8 cellular contexts compared by ENCODE assay signal in the genomic region with DNA sequence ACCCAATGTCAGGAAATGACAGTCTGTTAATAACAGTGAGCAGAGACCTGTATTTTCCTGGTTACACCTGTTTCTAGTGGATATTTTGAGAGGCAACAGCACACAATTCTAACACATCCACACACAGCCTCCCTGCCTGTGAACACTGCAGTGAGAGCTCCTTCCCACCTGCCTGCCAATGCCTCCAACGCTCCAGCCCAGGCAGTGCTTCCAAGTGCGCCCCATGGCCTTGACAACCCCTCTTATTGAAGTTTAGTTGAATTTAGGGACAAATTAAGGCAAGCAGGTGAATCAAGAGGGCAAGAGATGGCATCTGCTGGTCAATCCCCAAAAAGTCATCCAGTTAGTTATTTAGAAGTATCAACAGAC. TPM values are rescaled to one million over a fixed set of nuclear protein-coding genes. Genes with fewer than 3 reads are reported as not detected.
DNase-seq lines count a peak whose midpoint lies in the region; ATAC-seq and TF ChIP-seq lines count a peak whose summit lies in the region.
"Had no signal": no experiment of that assay in that cellular context is flagged by ENCODE, and none has a peak within 500 bp of the region (broad histone marks: within the 10 kb centered on the region; RNA-seq: fewer than 3 reads in every experiment).

No MANE protein-coding gene starts in this region.

- H3K4me3 ChIP-seq in esophagus squamous epithelium (no peak overlapping the region), subcutaneous abdominal adipose tissue (ENCODE audit: low read depth in 1 of 5, low read length in 5 of 5) (no peak overlapping the region)

- H3K27me3 ChIP-seq in esophagus squamous epithelium (no peaks in the 10 kb centered on the region), subcutaneous abdominal adipose tissue (ENCODE audit: control insufficient read depth in 5 of 5, insufficient read depth in 4 of 5, low read length in 5 of 5) (no peaks in the 10 kb centered on the region)

- TF ChIP-seq CTCF in esophagus squamous epithelium (IDR thresholded peaks at IDR 0.05): no peak

- H3K36me3 ChIP-seq in esophagus squamous epithelium: peaks cover 24 to 74% (median 41%) of the 10 kb centered on the region in 3 donors
- peaks cover 6 to 69% (median 63%) of the 10 kb centered on the region in 5 donors for H3K36me3 ChIP-seq in subcutaneous abdominal adipose tissue (ENCODE audit: control insufficient read depth in 5 of 5, insufficient read depth in 5 of 5, low read length in 5 of 5)

- no peak for TF ChIP-seq POLR2A in esophagus squamous epithelium (IDR thresholded peaks at IDR 0.05)

- intact Hi-C loops in activated CD4-positive, alpha-beta memory T cell treated with anti-CD3 and anti-CD28 coated beads for 36 hours (cut with micrococcal nuclease): loop anchor here (2.0 kb wide), 1 partner anchor 45 kb away; no protein-coding TSS in a partner anchor
- intact Hi-C loops in esophagus squamous epithelium (cut with DNase I): no loop called here

- H3K4me1 Mint-ChIP-seq in activated CD4-positive, alpha-beta memory T cell treated with anti-CD3 and anti-CD28 coated beads, Interleukin-2, amount 10 ng/mL, durations not matched to agents 7 days and 5 days: peaks cover 46% of the 10 kb centered on the region
- H3K4me1 Mint-ChIP-seq in activated CD4-positive, alpha-beta memory T cell treated with anti-CD3 and anti-CD28 coated beads for 36 hours (ENCODE audit: low read depth): peaks cover 29% of the 10 kb centered on the region

- POLR2A ChIA-PET in activated CD4-positive, alpha-beta memory T cell treated with anti-CD3 and anti-CD28 coated beads, Interleukin-2, amount 10 ng/mL, durations not matched to agents 7 days and 5 days (lab: Charles Lee): interaction anchor here (2.0 to 7.4 kb wide), 2 partner anchors 11 to 17 kb away, joined by 7 to 59 read pairs; a partner anchor contains a TSS
- POLR2A ChIA-PET in activated CD4-positive, alpha-beta memory T cell treated with anti-CD3 and anti-CD28 coated beads for 36 hours (lab: Charles Lee): interaction anchor here (2.1 kb wide), 1 partner anchor 10 kb away, joined by 13 read pairs; a partner anchor contains a TSS

- no peak overlapping the region for H3K4me3 Mint-ChIP-seq in activated CD4-positive, alpha-beta memory T cell treated with anti-CD3 and anti-CD28 coated beads, Interleukin-2, amount 10 ng/mL, durations not matched to agents 7 days and 5 days
- no peak overlapping the region for H3K4me3 Mint-ChIP-seq in activated CD4-positive, alpha-beta memory T cell treated with anti-CD3 and anti-CD28 coated beads for 36 hours

- H3K27ac Mint-ChIP-seq in activated CD4-positive, alpha-beta memory T cell treated with anti-CD3 and anti-CD28 coated beads, Interleukin-2, amount 10 ng/mL, durations not matched to agents 7 days and 5 days: peak overlapping the region; percentile 86
- no peak overlapping the region for H3K27ac Mint-ChIP-seq in activated CD4-positive, alpha-beta memory T cell treated with anti-CD3 and anti-CD28 coated beads for 36 hours

- 71 to 92% methylated on average over 2 of the region's 2 CpGs for WGBS in esophagus squamous epithelium, 2 donors

- DNase-seq in activated CD4-positive, alpha-beta memory T cell treated with anti-CD3 and anti-CD28 coated beads, Interleukin-2, amount 10 ng/mL, durations not matched to agents 7 days and 5 days: no peak
- no peak for DNase-seq in activated CD4-positive, alpha-beta memory T cell treated with anti-CD3 and anti-CD28 coated beads for 36 hours
- no peak for DNase-seq in esophagus squamous epithelium (lab: John Stamatoyannopoulos, UW)
- DNase-seq in NCI-H1436 treated with DMSO at 0.1 percent for 48 hours (lab: John Stamatoyannopoulos, UW): no peak
- DNase-seq: NCI-H526 treated with DMSO at 0.1 percent for 48 hours had no signal

- H3K9me3 ChIP-seq in esophagus squamous epithelium (no peaks in the 10 kb centered on the region), subcutaneous abdominal adipose tissue (ENCODE audit: control insufficient read depth in 5 of 5, low read length in 5 of 5) (no peaks in the 10 kb centered on the region)

- peak overlapping the region in 1 of 5 donors; percentile 28 for H3K9ac ChIP-seq in subcutaneous abdominal adipose tissue (ENCODE audit: low read length in 5 of 5)

- CTCF ChIA-PET in activated CD4-positive, alpha-beta memory T cell treated with anti-CD3 and anti-CD28 coated beads, Interleukin-2, amount 10 ng/mL, durations not matched to agents 7 days and 5 days (lab: Charles Lee): interaction anchor here (1.2 to 5.8 kb wide), 4 partner anchors 11 to 44 kb away, joined by 3 to 36 read pairs (median 12); a partner anchor contains a TSS
- CTCF ChIA-PET in activated CD4-positive, alpha-beta memory T cell treated with anti-CD3 and anti-CD28 coated beads for 36 hours (lab: Charles Lee): interaction anchor here (0.6 to 3.9 kb wide), 8 partner anchors 9 to 192 kb away, joined by 3 to 21 read pairs (median 8); a partner anchor contains a TSS

- no peaks in the 10 kb centered on the region for H3K27me3 Mint-ChIP-seq in activated CD4-positive, alpha-beta memory T cell treated with anti-CD3 and anti-CD28 coated beads, Interleukin-2, amount 10 ng/mL, durations not matched to agents 7 days and 5 days
- no peaks in the 10 kb centered on the region for H3K27me3 Mint-ChIP-seq in activated CD4-positive, alpha-beta memory T cell treated with anti-CD3 and anti-CD28 coated beads for 36 hours

- H3K4me1 ChIP-seq in esophagus squamous epithelium: peaks cover 7 to 45% (median 23%) of the 10 kb centered on the region in 3 donors
- peaks cover 4 to 37% (median 32%) of the 10 kb centered on the region in 5 donors for H3K4me1 ChIP-seq in subcutaneous abdominal adipose tissue (ENCODE audit: control insufficient read depth in 5 of 5, insufficient read depth in 5 of 5, low read length in 5 of 5)

- H3K9me3 Mint-ChIP-seq in activated CD4-positive, alpha-beta memory T cell treated with anti-CD3 and anti-CD28 coated beads, Interleukin-2, amount 10 ng/mL, durations not matched to agents 7 days and 5 days: no peaks in the 10 kb centered on the region
- H3K9me3 Mint-ChIP-seq in activated CD4-positive, alpha-beta memory T cell treated with anti-CD3 and anti-CD28 coated beads for 36 hours: no peaks in the 10 kb centered on the region

- H3K36me3 Mint-ChIP-seq in activated CD4-positive, alpha-beta memory T cell treated with anti-CD3 and anti-CD28 coated beads, Interleukin-2, amount 10 ng/mL, durations not matched to agents 7 days and 5 days (ENCODE audit: low read depth): peaks cover 67% of the 10 kb centered on the region
- peaks cover 45% of the 10 kb centered on the region for H3K36me3 Mint-ChIP-seq in activated CD4-positive, alpha-beta memory T cell treated with anti-CD3 and anti-CD28 coated beads for 36 hours

- peak overlapping the region; percentile 6 to 57 (median 46) for H3K27ac ChIP-seq in esophagus squamous epithelium
- peak overlapping the region; percentile 96 for H3K27ac ChIP-seq in subcutaneous abdominal adipose tissue (ENCODE audit: low read depth, low read length)
- H3K27ac ChIP-seq: VCaP had no signal

- no peak for ATAC-seq in HG02571 (IDR thresholded peaks at IDR 0.05; ENCODE audit: unreplicated experiment)

RNA-seq across cellular contexts. Expression of a gene that starts 4.7 kb away (rescaled TPM):
- 1 to 10 TPM; 7.5 to 8.5 TPM for total RNA-seq in activated CD4-positive, alpha-beta memory T cell treated with anti-CD3 and anti-CD28 coated beads, Interleukin-2, amount 10 ng/mL, durations not matched to agents 7 days and 5 days
- 1 to 10 TPM; 7.5 to 8.0 TPM for total RNA-seq in activated CD4-positive, alpha-beta memory T cell treated with anti-CD3 and anti-CD28 coated beads for 36 hours
- total RNA-seq in esophagus squamous epithelium: 100 to 1,000 TPM in 1 of 4 donors, 10 to 100 TPM in 3; 11.0 to 116 (median 39.2) TPM

RNA-seq across cellular contexts. Expression of a gene that starts 11.0 kb away (rescaled TPM):
- 10 to 100 TPM; 66.8 to 68.0 TPM for total RNA-seq in activated CD4-positive, alpha-beta memory T cell treated with anti-CD3 and anti-CD28 coated beads, Interleukin-2, amount 10 ng/mL, durations not matched to agents 7 days and 5 days
- total RNA-seq in activated CD4-positive, alpha-beta memory T cell treated with anti-CD3 and anti-CD28 coated beads for 36 hours: 10 to 100 TPM; 53.4 to 56.6 TPM
- total RNA-seq in esophagus squamous epithelium: 10 to 100 TPM; 13.0 to 17.2 (median 16.7) TPM

RNA-seq across cellular contexts. Expression of a gene that starts 11.2 kb away (rescaled TPM):
- total RNA-seq in activated CD4-positive, alpha-beta memory T cell treated with anti-CD3 and anti-CD28 coated beads, Interleukin-2, amount 10 ng/mL, durations not matched to agents 7 days and 5 days: 10 to 100 TPM; 43.0 to 48.0 TPM
- total RNA-seq in activated CD4-positive, alpha-beta memory T cell treated with anti-CD3 and anti-CD28 coated beads for 36 hours: 10 to 100 TPM; 29.1 to 29.2 TPM
- total RNA-seq in esophagus squamous epithelium: 10 to 100 TPM; 14.6 to 33.0 (median 24.7) TPM

RNA-seq across cellular contexts. Expression of a gene that starts 21.7 kb away (rescaled TPM):
- total RNA-seq in activated CD4-positive, alpha-beta memory T cell treated with anti-CD3 and anti-CD28 coated beads, Interleukin-2, amount 10 ng/mL, durations not matched to agents 7 days and 5 days: 100 to 1,000 TPM; 316 to 325 TPM
- 100 to 1,000 TPM; 299 TPM for total RNA-seq in activated CD4-positive, alpha-beta memory T cell treated with anti-CD3 and anti-CD28 coated beads for 36 hours
- total RNA-seq in esophagus squamous epithelium: 100 to 1,000 TPM; 203 to 286 (median 233) TPM

RNA-seq across cellular contexts. Expression of a gene that starts 22.5 kb away (rescaled TPM):
- 10 to 100 TPM; 24.5 to 28.2 TPM for total RNA-seq in activated CD4-positive, alpha-beta memory T cell treated with anti-CD3 and anti-CD28 coated beads, Interleukin-2, amount 10 ng/mL, durations not matched to agents 7 days and 5 days
- total RNA-seq in activated CD4-positive, alpha-beta memory T cell treated with anti-CD3 and anti-CD28 coated beads for 36 hours: 10 to 100 TPM; 17.5 to 18.3 TPM
- 10 to 100 TPM; 24.2 to 31.0 (median 28.1) TPM for total RNA-seq in esophagus squamous epithelium
